8 cellular contexts compared by ENCODE assay signal in genomic region chr17:39461911-39462641, GRCh38. TPM values are rescaled to one million over a fixed set of nuclear protein-coding genes. Genes with fewer than 3 reads are reported as not detected.
DNase-seq lines count a peak whose midpoint lies in the region; ATAC-seq lines count a peak whose summit lies in the region.

No MANE protein-coding gene starts in this region.

- H3K4me3 Mint-ChIP-seq in T-helper 1 cell treated with Interleukin-12 subunit alpha and Interleukin-12 subunit beta and Interleukin-4 antibody, amounts not matched to agents 30 μg/mL and 1 μg/mL, for 36 hours = peak overlapping the region; percentile 95

- peak overlapping the region; percentile 96 for H3K27ac ChIP-seq in cingulate gyrus (ENCODE audit: low read depth, low read length)

- DNase-seq in activated naive CD4-positive, alpha-beta T cell treated with Interleukin-2 at 50 U/mL for 16 hours = peak; percentile 29
- no peak for DNase-seq in activated naive CD4-positive, alpha-beta T cell (lab: John Stamatoyannopoulos, UW)
- DNase-seq in left colon = peak; percentile 73 to 74
- DNase-seq in stimulated activated CD4-positive, alpha-beta T cell treated with anti-CD3 and anti-CD28 coated beads, TNF-alpha, amount 100 ng/mL, for 4 hours (ENCODE audit: low read depth in 3 of 3) = peak in 2 of 3 experiments; percentile 54 to 63

- H3K27ac Mint-ChIP-seq in T-helper 1 cell treated with Interleukin-12 subunit alpha and Interleukin-12 subunit beta and Interleukin-4 antibody, amounts not matched to agents 30 μg/mL and 1 μg/mL, for 36 hours = peak overlapping the region; percentile 97

- H3K36me3 Mint-ChIP-seq in T-helper 1 cell treated with Interleukin-12 subunit alpha and Interleukin-12 subunit beta and Interleukin-4 antibody, amounts not matched to agents 30 μg/mL and 1 μg/mL, for 36 hours (ENCODE audit: low read depth) = peaks cover 23% of the 10 kb centered on the region

- intact Hi-C loops in left colon (cut with DNase I, micrococcal nuclease) = no loop called here

- ATAC-seq in HG03097 (IDR thresholded peaks at IDR 0.05; ENCODE audit: low FRiP score, unreplicated experiment) (peak; percentile 1), left colon (peak; percentile 78), GM19455 (IDR thresholded peaks at IDR 0.05; ENCODE audit: unreplicated experiment) (no peak)

- H3K4me1 Mint-ChIP-seq in T-helper 1 cell treated with Interleukin-12 subunit alpha and Interleukin-12 subunit beta and Interleukin-4 antibody, amounts not matched to agents 30 μg/mL and 1 μg/mL, for 36 hours (ENCODE audit: low read depth) = peaks cover 35% of the 10 kb centered on the region

- no peaks in the 10 kb centered on the region for H3K9me3 Mint-ChIP-seq in T-helper 1 cell treated with Interleukin-12 subunit alpha and Interleukin-12 subunit beta and Interleukin-4 antibody, amounts not matched to agents 30 μg/mL and 1 μg/mL, for 36 hours

- H3K27me3 Mint-ChIP-seq in T-helper 1 cell treated with Interleukin-12 subunit alpha and Interleukin-12 subunit beta and Interleukin-4 antibody, amounts not matched to agents 30 μg/mL and 1 μg/mL, for 36 hours (ENCODE audit: low read depth) = no peaks in the 10 kb centered on the region

RNA-seq across cellular contexts. Expression of gene CDK12, which starts 0.8 kb away (rescaled TPM):
- 10 to 100 TPM; 45.0 to 57.9 TPM for total RNA-seq in left colon

RNA-seq across cellular contexts. Expression of gene MED1, which starts 11.0 kb away (rescaled TPM):
- total RNA-seq in left colon = 10 to 100 TPM; 25.3 to 28.3 TPM

Comparison
In these comparisons a context has a peak if more than half of its experiments do, and no peak if none do; other contexts are left out.
1. DNase-seq: peak in activated naive CD4-positive, alpha-beta T cell treated with Interleukin-2 at 50 U/mL for 16 hours (single experiment), left colon (2 of 2) and stimulated activated CD4-positive, alpha-beta T cell treated with anti-CD3 and anti-CD28 coated beads, TNF-alpha, amount 100 ng/mL, for 4 hours (2 of 3); none in activated naive CD4-positive, alpha-beta T cell (0 of 4).